In genomic region chr14:75307700-75308379, GRCh38 we compare ENCODE assay signal across 1 cellular context.
TF ChIP-seq lines count a peak whose summit lies in the region.

No MANE protein-coding gene starts in this region.

TF ChIP-seq in HepG2, 621 proteins besides CTCF, POLR2A, EP300 and RAD21 (continued from another document and continues in another):
- TF ChIP-seq, protein P1, sequence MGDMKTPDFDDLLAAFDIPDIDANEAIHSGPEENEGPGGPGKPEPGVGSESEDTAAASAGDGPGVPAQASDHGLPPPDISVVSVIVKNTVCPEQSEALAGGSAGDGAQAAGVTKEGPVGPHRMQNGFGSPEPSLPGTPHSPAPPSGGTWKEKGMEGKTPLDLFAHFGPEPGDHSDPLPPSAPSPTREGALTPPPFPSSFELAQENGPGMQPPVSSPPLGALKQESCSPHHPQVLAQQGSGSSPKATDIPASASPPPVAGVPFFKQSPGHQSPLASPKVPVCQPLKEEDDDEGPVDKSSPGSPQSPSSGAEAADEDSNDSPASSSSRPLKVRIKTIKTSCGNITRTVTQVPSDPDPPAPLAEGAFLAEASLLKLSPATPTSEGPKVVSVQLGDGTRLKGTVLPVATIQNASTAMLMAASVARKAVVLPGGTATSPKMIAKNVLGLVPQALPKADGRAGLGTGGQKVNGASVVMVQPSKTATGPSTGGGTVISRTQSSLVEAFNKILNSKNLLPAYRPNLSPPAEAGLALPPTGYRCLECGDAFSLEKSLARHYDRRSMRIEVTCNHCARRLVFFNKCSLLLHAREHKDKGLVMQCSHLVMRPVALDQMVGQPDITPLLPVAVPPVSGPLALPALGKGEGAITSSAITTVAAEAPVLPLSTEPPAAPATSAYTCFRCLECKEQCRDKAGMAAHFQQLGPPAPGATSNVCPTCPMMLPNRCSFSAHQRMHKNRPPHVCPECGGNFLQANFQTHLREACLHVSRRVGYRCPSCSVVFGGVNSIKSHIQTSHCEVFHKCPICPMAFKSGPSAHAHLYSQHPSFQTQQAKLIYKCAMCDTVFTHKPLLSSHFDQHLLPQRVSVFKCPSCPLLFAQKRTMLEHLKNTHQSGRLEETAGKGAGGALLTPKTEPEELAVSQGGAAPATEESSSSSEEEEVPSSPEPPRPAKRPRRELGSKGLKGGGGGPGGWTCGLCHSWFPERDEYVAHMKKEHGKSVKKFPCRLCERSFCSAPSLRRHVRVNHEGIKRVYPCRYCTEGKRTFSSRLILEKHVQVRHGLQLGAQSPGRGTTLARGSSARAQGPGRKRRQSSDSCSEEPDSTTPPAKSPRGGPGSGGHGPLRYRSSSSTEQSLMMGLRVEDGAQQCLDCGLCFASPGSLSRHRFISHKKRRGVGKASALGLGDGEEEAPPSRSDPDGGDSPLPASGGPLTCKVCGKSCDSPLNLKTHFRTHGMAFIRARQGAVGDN (CRISPR knock-in tag; IDR thresholded peaks at IDR 0.05): 0 out of 2 replicates have a peak, but pooled peaks have one; percentile 13
- no peak for TF ChIP-seq ZNF891 (CRISPR knock-in tag; IDR thresholded peaks at IDR 0.05)
- TF ChIP-seq KDM2A (CRISPR knock-in tag; IDR thresholded peaks at IDR 0.05; ENCODE audit: borderline replicate concordance, low read depth): peak; percentile 64; the same call in 1 of the 2 replicates
- no peak for TF ChIP-seq KLF6 (CRISPR knock-in tag; IDR thresholded peaks at IDR 0.05)
- no peak for TF ChIP-seq RARG (CRISPR knock-in tag; IDR thresholded peaks at IDR 0.05; ENCODE audit: low read depth)
- peak; percentile 34; the same call in 1 of the 2 replicates for TF ChIP-seq SAP130 (CRISPR knock-in tag; IDR thresholded peaks at IDR 0.05; ENCODE audit: low read depth)
- TF ChIP-seq ZNF431 (CRISPR knock-in tag; IDR thresholded peaks at IDR 0.05; ENCODE audit: borderline replicate concordance, low read depth): no peak
- 0 out of 2 replicates have a peak, but pooled peaks have one; percentile 7 for TF ChIP-seq CEBPG (CRISPR knock-in tag; IDR thresholded peaks at IDR 0.05)
- peak; percentile 45; the same call in 1 of the 2 replicates for TF ChIP-seq FOXK1 (CRISPR knock-in tag; IDR thresholded peaks at IDR 0.05; ENCODE audit: borderline replicate concordance, low read depth)
- TF ChIP-seq ZNF136 (CRISPR knock-in tag; IDR thresholded peaks at IDR 0.05; ENCODE audit: low read depth): no peak
- TF ChIP-seq TEAD3 (CRISPR knock-in tag; optimal IDR thresholded peaks at IDR 0.05; ENCODE audit: borderline replicate concordance): peak; percentile 57
- no peak for TF ChIP-seq HNRNPK (IDR thresholded peaks at IDR 0.05; ENCODE audit: low read depth, low read length, poor library complexity, severe bottlenecking)
- TF ChIP-seq ARID5B (CRISPR knock-in tag; IDR thresholded peaks at IDR 0.05): 0 out of 2 replicates have a peak, but pooled peaks have one; percentile 9
- peak; percentile 64; the same call in 1 of the 2 replicates for TF ChIP-seq ZNF331 (CRISPR knock-in tag; IDR thresholded peaks at IDR 0.05)
- no peak for TF ChIP-seq PREB (CRISPR knock-in tag; IDR thresholded peaks at IDR 0.05)
- TF ChIP-seq SALL1 (CRISPR knock-in tag; IDR thresholded peaks at IDR 0.05): peak; percentile 33; the same call in 1 of the 2 replicates
- TF ChIP-seq CENPX (CRISPR knock-in tag; IDR thresholded peaks at IDR 0.05): no peak
- TF ChIP-seq FOXP4 (CRISPR knock-in tag; IDR thresholded peaks at IDR 0.05): 0 out of 2 replicates have a peak, but pooled peaks have one; percentile 5
- no peak for TF ChIP-seq ZNF652 (CRISPR knock-in tag; IDR thresholded peaks at IDR 0.05; ENCODE audit: borderline replicate concordance, low read depth)
- 0 out of 2 replicates have a peak, but pooled peaks have one; percentile 23 for TF ChIP-seq IRF2 (CRISPR knock-in tag; IDR thresholded peaks at IDR 0.05)
- TF ChIP-seq ZBTB33 (CRISPR knock-in tag; IDR thresholded peaks at IDR 0.05): peak; percentile 89
- TF ChIP-seq, protein P2, sequence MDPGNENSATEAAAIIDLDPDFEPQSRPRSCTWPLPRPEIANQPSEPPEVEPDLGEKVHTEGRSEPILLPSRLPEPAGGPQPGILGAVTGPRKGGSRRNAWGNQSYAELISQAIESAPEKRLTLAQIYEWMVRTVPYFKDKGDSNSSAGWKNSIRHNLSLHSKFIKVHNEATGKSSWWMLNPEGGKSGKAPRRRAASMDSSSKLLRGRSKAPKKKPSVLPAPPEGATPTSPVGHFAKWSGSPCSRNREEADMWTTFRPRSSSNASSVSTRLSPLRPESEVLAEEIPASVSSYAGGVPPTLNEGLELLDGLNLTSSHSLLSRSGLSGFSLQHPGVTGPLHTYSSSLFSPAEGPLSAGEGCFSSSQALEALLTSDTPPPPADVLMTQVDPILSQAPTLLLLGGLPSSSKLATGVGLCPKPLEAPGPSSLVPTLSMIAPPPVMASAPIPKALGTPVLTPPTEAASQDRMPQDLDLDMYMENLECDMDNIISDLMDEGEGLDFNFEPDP (CRISPR knock-in tag; conservative IDR thresholded peaks at IDR 0.05): no peak
- peak; percentile 89 for TF ChIP-seq STAG1 (CRISPR knock-in tag; IDR thresholded peaks at IDR 0.05)
- 0 out of 2 replicates have a peak, but pooled peaks have one; percentile 49 for TF ChIP-seq ZNF614 (CRISPR knock-in tag; IDR thresholded peaks at IDR 0.05; ENCODE audit: borderline replicate concordance)
- no peak for TF ChIP-seq ZBTB7A (CRISPR knock-in tag; IDR thresholded peaks at IDR 0.05)
- peak; percentile 68 for TF ChIP-seq XRCC5 (optimal IDR thresholded peaks at IDR 0.05; ENCODE audit: low read length)
- no peak for TF ChIP-seq ZIK1 (CRISPR knock-in tag; IDR thresholded peaks at IDR 0.05; ENCODE audit: borderline replicate concordance, low read depth)
- TF ChIP-seq SMC3 (IDR thresholded peaks at IDR 0.05; ENCODE audit: low read length): peak; percentile 86
- TF ChIP-seq MIXL1 (CRISPR knock-in tag; IDR thresholded peaks at IDR 0.05): 0 out of 2 replicates have a peak, but pooled peaks have one; percentile 15
- TF ChIP-seq FOXA3 (CRISPR knock-in tag; IDR thresholded peaks at IDR 0.05): 0 out of 2 replicates have a peak, but pooled peaks have one; percentile 10
- TF ChIP-seq PHF5A (CRISPR knock-in tag; IDR thresholded peaks at IDR 0.05; ENCODE audit: low read depth, unreplicated experiment): no peak
- TF ChIP-seq, protein P3, sequence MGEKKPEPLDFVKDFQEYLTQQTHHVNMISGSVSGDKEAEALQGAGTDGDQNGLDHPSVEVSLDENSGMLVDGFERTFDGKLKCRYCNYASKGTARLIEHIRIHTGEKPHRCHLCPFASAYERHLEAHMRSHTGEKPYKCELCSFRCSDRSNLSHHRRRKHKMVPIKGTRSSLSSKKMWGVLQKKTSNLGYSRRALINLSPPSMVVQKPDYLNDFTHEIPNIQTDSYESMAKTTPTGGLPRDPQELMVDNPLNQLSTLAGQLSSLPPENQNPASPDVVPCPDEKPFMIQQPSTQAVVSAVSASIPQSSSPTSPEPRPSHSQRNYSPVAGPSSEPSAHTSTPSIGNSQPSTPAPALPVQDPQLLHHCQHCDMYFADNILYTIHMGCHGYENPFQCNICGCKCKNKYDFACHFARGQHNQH (CRISPR knock-in tag; IDR thresholded peaks at IDR 0.05): peak; percentile 46; the same call in 1 of the 2 replicates
- TF ChIP-seq RXRB (CRISPR knock-in tag; IDR thresholded peaks at IDR 0.05; ENCODE audit: borderline replicate concordance): peak; percentile 34; the same call in 1 of the 2 replicates
- TF ChIP-seq, protein P4, sequence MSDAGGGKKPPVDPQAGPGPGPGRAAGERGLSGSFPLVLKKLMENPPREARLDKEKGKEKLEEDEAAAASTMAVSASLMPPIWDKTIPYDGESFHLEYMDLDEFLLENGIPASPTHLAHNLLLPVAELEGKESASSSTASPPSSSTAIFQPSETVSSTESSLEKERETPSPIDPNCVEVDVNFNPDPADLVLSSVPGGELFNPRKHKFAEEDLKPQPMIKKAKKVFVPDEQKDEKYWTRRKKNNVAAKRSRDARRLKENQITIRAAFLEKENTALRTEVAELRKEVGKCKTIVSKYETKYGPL (CRISPR knock-in tag; IDR thresholded peaks at IDR 0.05): no peak
- TF ChIP-seq ERF (CRISPR knock-in tag; IDR thresholded peaks at IDR 0.05): peak; percentile 23; the same call in 1 of the 2 replicates
- TF ChIP-seq ZMYM4 (CRISPR knock-in tag; IDR thresholded peaks at IDR 0.05): 0 out of 2 replicates have a peak, but pooled peaks have one; percentile 16
- no peak for TF ChIP-seq ZNF547 (CRISPR knock-in tag; IDR thresholded peaks at IDR 0.05)
- no peak for TF ChIP-seq ATRX (CRISPR knock-in tag; IDR thresholded peaks at IDR 0.05; ENCODE audit: borderline replicate concordance)
- TF ChIP-seq LCORL (IDR thresholded peaks at IDR 0.05): no peak
- peak; percentile 41; the same call in 1 of the 2 replicates for TF ChIP-seq LCORL (CRISPR knock-in tag; IDR thresholded peaks at IDR 0.05)
- no peak for TF ChIP-seq IKZF4 (CRISPR knock-in tag; IDR thresholded peaks at IDR 0.05; ENCODE audit: borderline replicate concordance, low read depth, not compliant biosample characterization)
- no peak for TF ChIP-seq ZSCAN5A (CRISPR knock-in tag; IDR thresholded peaks at IDR 0.05; ENCODE audit: borderline replicate concordance)
